8 cellular contexts compared by ENCODE assay signal in genomic region chr3:3178498-3179328, GRCh38. TPM values are rescaled to one million over a fixed set of nuclear protein-coding genes. Genes with fewer than 3 reads are reported as not detected.
DNase-seq lines count a peak whose midpoint lies in the region; ATAC-seq and TF ChIP-seq lines count a peak whose summit lies in the region.

No MANE protein-coding gene starts in this region.

- TF ChIP-seq EP300 in gastroesophageal sphincter (IDR thresholded peaks at IDR 0.05) = no peak

- no peak for DNase-seq in heart left ventricle
- no peak for DNase-seq in left ventricle myocardium superior
- DNase-seq in SK-N-MC (ENCODE audit: low read depth, low spot score) = no peak
- no peak for DNase-seq in smooth muscle cell (lab: John Stamatoyannopoulos, UW; ENCODE audit: unreplicated experiment)
- no peak for DNase-seq in dermis blood vessel endothelial cell
- DNase-seq in NCI-H187 (lab: John Stamatoyannopoulos, UW) = no peak

- peaks cover 8 to 52% (median 32%) of the 10 kb centered on the region in 12 donors for H3K4me1 ChIP-seq in heart left ventricle
- peaks cover 5 to 40% (median 9%) of the 10 kb centered on the region in 3 donors for H3K4me1 ChIP-seq in gastroesophageal sphincter
- peaks cover 11% of the 10 kb centered on the region for H3K4me1 ChIP-seq in smooth muscle cell (ENCODE audit: low read depth)

- TF ChIP-seq POLR2A in heart left ventricle (IDR thresholded peaks at IDR 0.05) (no peak), gastroesophageal sphincter (IDR thresholded peaks at IDR 0.05) (no peak)

- H3K4me2 ChIP-seq in smooth muscle cell = peak overlapping the region; percentile 85

- H3K9me3 ChIP-seq in heart left ventricle (no peaks in the 10 kb centered on the region), SK-N-MC (ENCODE audit: low read depth, low read length) (no peaks in the 10 kb centered on the region), gastroesophageal sphincter (no peaks in the 10 kb centered on the region), smooth muscle cell (replicated peaks; ENCODE audit: low read depth) (no peaks in the 10 kb centered on the region)

- H4K20me1 ChIP-seq in smooth muscle cell (ENCODE audit: low read depth) = peaks cover 33% of the 10 kb centered on the region

- no peaks in the 10 kb centered on the region for H3K27me3 ChIP-seq in heart left ventricle
- H3K27me3 ChIP-seq in gastroesophageal sphincter = no peaks in the 10 kb centered on the region
- no peaks in the 10 kb centered on the region for H3K27me3 ChIP-seq in smooth muscle cell (ENCODE audit: low read depth)

- H3K9ac ChIP-seq in SK-N-MC (ENCODE audit: insufficient read length) (peak overlapping the region; percentile 83), smooth muscle cell (ENCODE audit: low read depth) (peak overlapping the region; percentile 86)

- H3K4me3 ChIP-seq in heart left ventricle (peak overlapping the region; percentile 68 to 100 (median 93)), SK-N-MC (peak overlapping the region; percentile 88), gastroesophageal sphincter (peak overlapping the region; percentile 75 to 98), smooth muscle cell (peak overlapping the region; percentile 87)

- 19 to 22% (median 20%) methylated on average over 16 of the region's 16 CpGs for WGBS in heart left ventricle, 4 donors
- WGBS in gastroesophageal sphincter (ENCODE audit: low coverage in 1 of 2), 2 donors = 20 to 22% methylated on average over 11 to 16 of the region's 16 CpGs
- 46% methylated on average over 16 of the region's 16 CpGs for WGBS in smooth muscle cell (ENCODE audit: low lambda C conversion rate)

- H3K27ac ChIP-seq in heart left ventricle = peak overlapping the region in 10 of 12 donors; percentile 53 to 89 (median 77)
- H3K27ac ChIP-seq in SK-N-MC = no peak overlapping the region
- peak overlapping the region; percentile 52 to 90 (median 76) for H3K27ac ChIP-seq in gastroesophageal sphincter
- no peak overlapping the region for H3K27ac ChIP-seq in smooth muscle cell (ENCODE audit: low read depth)

- H2AFZ ChIP-seq in smooth muscle cell (ENCODE audit: low read depth) = peak overlapping the region; percentile 83

- ATAC-seq in heart left ventricle (no peak), left ventricle myocardium superior (no peak), gastroesophageal sphincter (no peak), HG02798 (IDR thresholded peaks at IDR 0.05; ENCODE audit: poor library complexity, unreplicated experiment) (no peak)

- H3K36me3 ChIP-seq in heart left ventricle (peaks cover 0 to 26% (median 21%) of the 10 kb centered on the region in 9 donors), SK-N-MC (ENCODE audit: insufficient read depth, low read length) (peaks cover 4% of the 10 kb centered on the region; the same call in 1 of the 2 replicates), gastroesophageal sphincter (peaks cover 0 to 27% of the 10 kb centered on the region in 2 donors), smooth muscle cell (ENCODE audit: low read depth) (peaks cover 5% of the 10 kb centered on the region)

- no peaks in the 10 kb centered on the region for H3F3A ChIP-seq in smooth muscle cell (ENCODE audit: low read depth)

- H3K79me2 ChIP-seq in smooth muscle cell (ENCODE audit: low read depth) = peaks cover 35% of the 10 kb centered on the region

- no peak for TF ChIP-seq CTCF in heart left ventricle (IDR thresholded peaks at IDR 0.05)
- no peak for TF ChIP-seq CTCF in gastroesophageal sphincter (IDR thresholded peaks at IDR 0.05)
- TF ChIP-seq CTCF in smooth muscle cell (IDR thresholded peaks at IDR 0.05; ENCODE audit: borderline replicate concordance, insufficient read depth, poor library complexity, severe bottlenecking) = no peak

- intact Hi-C loops in heart left ventricle (cut with DNase I) (loop anchor here in 6 of 10 donors (2.0 to 10.0 kb wide), 3 partner anchors 51 to 56 kb away; partner anchors contain the start of gene TRNT1 (in 5 of the 6)), left ventricle myocardium superior (cut with micrococcal nuclease) (loop anchor here (10.0 kb wide), 1 partner anchor 54 kb away; the partner anchor contains the start of gene TRNT1)

RNA-seq across cellular contexts. Expression of gene CRBN, which starts 0.8 kb away (rescaled TPM):
- total RNA-seq in heart left ventricle = 10 to 100 TPM; 35.9 to 64.7 (median 56.0) TPM
- polyA plus RNA-seq in heart left ventricle = 10 to 100 TPM; 18.7 to 26.8 TPM
- total RNA-seq in left ventricle myocardium superior = 57.4 TPM
- total RNA-seq in gastroesophageal sphincter = 100 to 1,000 TPM in 3 of 4 donors, 10 to 100 TPM in 1; 56.1 to 205 (median 124) TPM
- 47.2 and 77.5 TPM in 2 replicates for total RNA-seq in smooth muscle cell
- polyA plus RNA-seq in smooth muscle cell = 26.8 and 31.5 TPM in 2 replicates
- total RNA-seq in dermis blood vessel endothelial cell = 127 and 245 TPM in 2 replicates

RNA-seq across cellular contexts. Expression of gene TRNT1, which starts 52.0 kb away (rescaled TPM):
- total RNA-seq in heart left ventricle (10 to 100 TPM in 6 of 9 donors, 1 to 10 TPM in 3; 5.4 to 14.7 (median 11.1) TPM), left ventricle myocardium superior (12.6 TPM), gastroesophageal sphincter (10 to 100 TPM in 2 of 4 donors, 1 to 10 TPM in 2; 8.7 to 20.6 (median 12.2) TPM), smooth muscle cell (16.1 and 25.5 TPM in 2 replicates), dermis blood vessel endothelial cell (27.6 and 29.1 TPM in 2 replicates)
- polyA plus RNA-seq in heart left ventricle (10 to 100 TPM in 1 of 2 donors, 1 to 10 TPM in 1; 6.8 to 14.4 TPM), smooth muscle cell (16.2 and 18.6 TPM in 2 replicates)

Comparison
In these comparisons a context has a peak if more than half of its experiments do, and no peak if none do; other contexts are left out.
1. H3K27ac ChIP-seq: peak in heart left ventricle (10 of 12) and gastroesophageal sphincter (4 of 4); none in SK-N-MC (single experiment) and smooth muscle cell (single experiment).
2. Peak in every context shown above with its lines, with median percentiles within 50 percentile points of each other: H3K4me3 ChIP-seq.